ENCODE assay signal across 23 cellular contexts in genomic region chr4:81259151-81259550, GRCh38. TPM values are rescaled to one million over a fixed set of nuclear protein-coding genes. Genes with fewer than 3 reads are reported as not detected.
DNase-seq lines count a peak whose midpoint lies in the region; ATAC-seq, FAIRE-seq and TF ChIP-seq lines count a peak whose summit lies in the region.
"Had no signal": no experiment of that assay in that cellular context is flagged by ENCODE, and none has a peak within 500 bp of the region (broad histone marks: within the 10 kb centered on the region; RNA-seq: fewer than 3 reads in every experiment).

No MANE protein-coding gene starts in this region.

- H3K27ac Mint-ChIP-seq in Caco-2 (ENCODE audit: unreplicated experiment) (peak overlapping the region; percentile 62), mesothelial cell of epicardium (peak overlapping the region; percentile 48)
- no peak overlapping the region for H3K27ac Mint-ChIP-seq in activated naive CD8-positive, alpha-beta T cell treated with anti-CD3 and anti-CD28 coated beads, Interleukin-2, amount 50 U/mL, for 24 hours
- H3K27ac Mint-ChIP-seq: CD14-positive monocyte; CD4-positive, alpha-beta T cell; CD8-positive, alpha-beta memory T cell had no signal

- FAIRE-seq in small intestine (lab: Jason Lieb, UNC), result no peak
- FAIRE-seq: A204.1, G401.6, GM12892, H54 had no signal

- H3K4me3 Mint-ChIP-seq in Caco-2 (ENCODE audit: unreplicated experiment) (no peak overlapping the region), mesothelial cell of epicardium (no peak overlapping the region)
- H3K4me3 Mint-ChIP-seq in activated naive CD8-positive, alpha-beta T cell treated with anti-CD3 and anti-CD28 coated beads, Interleukin-2, amount 50 U/mL, for 24 hours, result no peak overlapping the region
- H3K4me3 Mint-ChIP-seq: CD14-positive monocyte; CD4-positive, alpha-beta T cell; CD8-positive, alpha-beta memory T cell had no signal

- intact Hi-C loops in Caco-2 (cut with micrococcal nuclease; ENCODE audit: unreplicated experiment), result loop anchor here (5.0 kb wide), 1 partner anchor 68 kb away; no protein-coding TSS in a partner anchor

- H3K4me1 Mint-ChIP-seq in Caco-2 (ENCODE audit: low read depth, unreplicated experiment) (peaks cover 19% of the 10 kb centered on the region), mesothelial cell of epicardium (peaks cover 33% of the 10 kb centered on the region)
- no peaks in the 10 kb centered on the region for H3K4me1 Mint-ChIP-seq in activated naive CD8-positive, alpha-beta T cell treated with anti-CD3 and anti-CD28 coated beads, Interleukin-2, amount 50 U/mL, for 24 hours
- H3K4me1 Mint-ChIP-seq: CD14-positive monocyte; CD8-positive, alpha-beta memory T cell had no signal

- H3K4me3 ChIP-seq in Caco-2 (ENCODE audit: low read depth, low read length) (no peak overlapping the region), small intestine (ENCODE audit: low read depth in 1 of 2, low read length in 2 of 2) (no peak overlapping the region)
- H3K4me3 ChIP-seq: BLaER1 treated with 17β-estradiol and CSF1 and Interleukin-3, amounts not matched to agents 10 nM and 100 nM had no signal

- BruUV-seq in Caco-2 (replicated peaks; lab: Mats Ljungman, UMichigan), result no TSS peak

- POLR2A ChIA-PET in Caco-2 (lab: Charles Lee), result no interaction called here

- H3K9me3 Mint-ChIP-seq in Caco-2 (ENCODE audit: unreplicated experiment) (peaks cover 29% of the 10 kb centered on the region), mesothelial cell of epicardium (no peaks in the 10 kb centered on the region)
- H3K9me3 Mint-ChIP-seq in activated naive CD8-positive, alpha-beta T cell treated with anti-CD3 and anti-CD28 coated beads, Interleukin-2, amount 50 U/mL, for 24 hours, result peaks cover 5% of the 10 kb centered on the region
- H3K9me3 Mint-ChIP-seq: CD4-positive, alpha-beta T cell had no signal

- H3K9me3 ChIP-seq in Caco-2 (no peaks in the 10 kb centered on the region), small intestine (ENCODE audit: control insufficient read depth, low read depth) (no peaks in the 10 kb centered on the region)
- H3K9me3 ChIP-seq: BE2C; BLaER1 treated with 17β-estradiol and CSF1 and Interleukin-3, amounts not matched to agents 10 nM and 100 nM had no signal

- no peak for ATAC-seq in activated naive CD8-positive, alpha-beta T cell treated with anti-CD3 and anti-CD28 coated beads, Interleukin-2, amount 50 U/mL, for 24 hours

- H3K36me3 Mint-ChIP-seq in Caco-2 (ENCODE audit: insufficient read depth, unreplicated experiment), result peaks cover 10% of the 10 kb centered on the region
- no peaks in the 10 kb centered on the region for H3K36me3 Mint-ChIP-seq in mesothelial cell of epicardium
- H3K36me3 Mint-ChIP-seq in activated naive CD8-positive, alpha-beta T cell treated with anti-CD3 and anti-CD28 coated beads, Interleukin-2, amount 50 U/mL, for 24 hours (ENCODE audit: low read depth), result no peaks in the 10 kb centered on the region
- H3K36me3 Mint-ChIP-seq: CD14-positive monocyte; CD8-positive, alpha-beta memory T cell had no signal

- CTCF ChIA-PET in Caco-2 (lab: Charles Lee), result no interaction called here

- H3K36me3 ChIP-seq in Caco-2 (ENCODE audit: control insufficient read depth, insufficient read depth, low read length), result no peaks in the 10 kb centered on the region
- H3K36me3 ChIP-seq in small intestine (ENCODE audit: control insufficient read depth in 2 of 2, insufficient read depth in 2 of 2, low read length in 2 of 2), result no peaks in the 10 kb centered on the region
- H3K36me3 ChIP-seq: BE2C; BLaER1 treated with 17β-estradiol and CSF1 and Interleukin-3, amounts not matched to agents 10 nM and 100 nM had no signal

- H3K27me3 Mint-ChIP-seq in Caco-2 (ENCODE audit: insufficient read depth, unreplicated experiment), result no peaks in the 10 kb centered on the region
- peaks cover 6% of the 10 kb centered on the region for H3K27me3 Mint-ChIP-seq in mesothelial cell of epicardium (ENCODE audit: low read depth)
- no peaks in the 10 kb centered on the region for H3K27me3 Mint-ChIP-seq in activated naive CD8-positive, alpha-beta T cell treated with anti-CD3 and anti-CD28 coated beads, Interleukin-2, amount 50 U/mL, for 24 hours
- H3K27me3 Mint-ChIP-seq: CD4-positive, alpha-beta T cell; CD8-positive, alpha-beta memory T cell had no signal

- no peak for DNase-seq in Caco-2
- no peak for DNase-seq in mesothelial cell of epicardium (ENCODE audit: low spot score in 2 of 2, unreplicated experiment in 2 of 2)
- DNase-seq in small intestine, result peak; percentile 78
- no peak for DNase-seq in NCI-H748 (lab: John Stamatoyannopoulos, UW; ENCODE audit: unreplicated experiment)
- no peak for DNase-seq in activated gamma-delta T cell (lab: John Stamatoyannopoulos, UW)
- DNase-seq in activated naive CD8-positive, alpha-beta T cell treated with anti-CD3 and anti-CD28 coated beads, Interleukin-2, amount 50 U/mL, for 24 hours, result no peak
- DNase-seq in SKM-1 (lab: John Stamatoyannopoulos, UW; ENCODE audit: unreplicated experiment), result no peak
- DNase-seq: BE2C; Calu3; CD4-positive, alpha-beta T cell; CD8-positive, alpha-beta memory T cell; DMS53; DND-41; GOT3; HCEC 1CT had no signal

- TF ChIP-seq CTCF in Caco-2 (IDR thresholded peaks at IDR 0.05; ENCODE audit: insufficient read depth in 1 of 2, low read depth in 1 of 2, low read length in 1 of 2, severe bottlenecking in 1 of 2, unreplicated experiment in 1 of 2), result no peak
- no peak for TF ChIP-seq CTCF in VCaP (conservative IDR thresholded peaks at IDR 0.05)
- no peak for TF ChIP-seq CTCF in mesothelial cell of epicardium (IDR thresholded peaks at IDR 0.05; ENCODE audit: unreplicated experiment)

- H3K27ac ChIP-seq in VCaP (peak overlapping the region; percentile 60), small intestine (ENCODE audit: low read depth in 1 of 2, low read length in 1 of 2) (peak overlapping the region in 1 of 2 donors; percentile 56)
- H3K27ac ChIP-seq: 22Rv1; BLaER1 treated with 17β-estradiol and CSF1 and Interleukin-3, amounts not matched to agents 10 nM and 100 nM had no signal

- no peaks in the 10 kb centered on the region for H3K27me3 ChIP-seq in Caco-2 (replicated peaks; ENCODE audit: control insufficient read depth, insufficient read depth, low read length)
- H3K27me3 ChIP-seq in small intestine (ENCODE audit: control insufficient read depth in 2 of 2, insufficient read depth in 2 of 2, low read length in 2 of 2), result no peaks in the 10 kb centered on the region
- H3K27me3 ChIP-seq: BE2C; BLaER1 treated with 17β-estradiol and CSF1 and Interleukin-3, amounts not matched to agents 10 nM and 100 nM had no signal

- H3K4me1 ChIP-seq in Caco-2 (peaks cover 36% of the 10 kb centered on the region), small intestine (ENCODE audit: control insufficient read depth in 2 of 2, insufficient read depth in 1 of 2, low read depth in 1 of 2, low read length in 1 of 2) (no peaks in the 10 kb centered on the region)
- H3K4me1 ChIP-seq: BE2C had no signal

RNA-seq across cellular contexts. Expression of gene PRKG2, which starts 44.1 kb away (rescaled TPM):
- total RNA-seq in Caco-2 (2022) (3.2 and 5.6 TPM in 2 replicates), mesothelial cell of epicardium (0.83 to 1.6 TPM (median 0.90 TPM) in 3 replicates)
- 10 to 100 TPM in 2 of 3 donors, 1 to 10 TPM in 1; 2.1 to 21.6 (median 18.6) TPM for polyA plus RNA-seq in small intestine
